Comparison of ENCODE assay signal across 8 cellular contexts in genomic region chr3:37993811-37994638, GRCh38. TPM values are rescaled to one million over a fixed set of nuclear protein-coding genes. Genes with fewer than 3 reads are reported as not detected.
DNase-seq lines count a peak whose midpoint lies in the region; ATAC-seq, FAIRE-seq and TF ChIP-seq lines count a peak whose summit lies in the region.

No MANE protein-coding gene starts in this region.

- H3K9ac ChIP-seq in GM12878 (ENCODE audit: control insufficient read depth, insufficient read depth, low read length), result peak overlapping the region; percentile 75

- TF ChIP-seq RAD21 in GM12878 (IDR thresholded peaks at IDR 0.05; ENCODE audit: insufficient read depth, low read depth, low read length), result no peak

- WGBS in GM12878 (ENCODE audit: insufficient coverage, insufficient replicate concordance, low lambda C conversion rate, missing lambda C conversion rate), result 5% methylated on average over 49 of the region's 49 CpGs
- WGBS in small intestine, 3 donors, result 1 to 4% (median 3%) methylated on average over 48 to 49 of the region's 49 CpGs

- peak overlapping the region; percentile 66 for H3K27ac ChIP-seq in GM12878 (ENCODE audit: control insufficient read depth, insufficient read depth)
- peak overlapping the region; percentile 88 to 96 for H3K27ac ChIP-seq in small intestine (ENCODE audit: low read depth in 1 of 2, low read length in 1 of 2)

- RAD21 ChIA-PET in GM12878 (lab: Charles Lee; ENCODE audit: unreplicated experiment), result no interaction called here

- H3K4me2 ChIP-seq in GM12878 (ENCODE audit: control insufficient read depth, insufficient read depth), result peak overlapping the region; percentile 73

- POLR2A ChIA-PET in GM12878 (lab: Charles Lee), result interaction anchor here (0.6 kb wide), 1 partner anchor 18 kb away, joined by 4 read pairs; no protein-coding TSS in a partner anchor

- H3K9me3 ChIP-seq in GM12878 (replicated peaks; ENCODE audit: control insufficient read depth, insufficient read depth, low read length) (no peaks in the 10 kb centered on the region), iPS-18c (ENCODE audit: control insufficient read depth, insufficient read depth, low read length) (no peaks in the 10 kb centered on the region), small intestine (ENCODE audit: control insufficient read depth, low read depth) (no peaks in the 10 kb centered on the region)

- DNase-seq in AML-193 (lab: John Stamatoyannopoulos, UW) (peak; percentile 89 to 90), GM19240 (ENCODE audit: insufficient read length, low spot score) (peak; percentile 57), T-helper 22 cell (ENCODE audit: low read depth) (peak; percentile 39), GM12878 (ENCODE audit: low read depth, low spot score) (no peak), small intestine (peak; percentile 75), OCI-M2 (lab: John Stamatoyannopoulos, UW; ENCODE audit: unreplicated experiment) (no peak)

- BruUV-seq in GM12878 (replicated peaks; lab: Mats Ljungman, UMichigan), result TSS peak; percentile 82

- intact Hi-C loops in GM12878 (cut with micrococcal nuclease; ENCODE audit: unreplicated experiment), result no loop called here

- ATAC-seq in HG03457 (IDR thresholded peaks at IDR 0.05; ENCODE audit: unreplicated experiment) (peak; percentile 49), GM12878 (peak; percentile 72)

- in situ Hi-C loops in GM12878 (cut with MboI), result no loop called here

- H3K4me1 ChIP-seq in GM12878 (ENCODE audit: control insufficient read depth, insufficient read depth, low read length) (peaks cover 17% of the 10 kb centered on the region), small intestine (ENCODE audit: control insufficient read depth in 2 of 2, insufficient read depth in 1 of 2, low read depth in 1 of 2, low read length in 1 of 2) (peaks cover 8 to 10% of the 10 kb centered on the region in 2 donors)

- H3K36me3 ChIP-seq in GM12878 (ENCODE audit: control insufficient read depth in 2 of 2, insufficient read depth in 2 of 2, low read length in 1 of 2) (no peaks in the 10 kb centered on the region; a peak in 1 of 4 replicates), small intestine (ENCODE audit: control insufficient read depth in 2 of 2, insufficient read depth in 2 of 2, low read length in 2 of 2) (peaks cover 0 to 7% of the 10 kb centered on the region in 2 donors)

- H3K79me2 ChIP-seq in GM12878 (ENCODE audit: control insufficient read depth, insufficient read depth, low read length), result no peaks in the 10 kb centered on the region; the same call in 1 of the 2 replicates

- peak overlapping the region; percentile 65 for H3K4me3 ChIP-seq in GM12878
- peak overlapping the region; percentile 69 for H3K4me3 ChIP-seq in iPS-18c (ENCODE audit: insufficient read depth, low read depth, low read length)
- H3K4me3 ChIP-seq in small intestine (ENCODE audit: low read depth in 1 of 2, low read length in 2 of 2), result peak overlapping the region; percentile 51 to 52

- peak; percentile 99 for TF ChIP-seq POLR2A in GM12878 (IDR thresholded peaks at IDR 0.05; ENCODE audit: low read depth, low read length)

- TF ChIP-seq CTCF in GM12878 (IDR thresholded peaks at IDR 0.05 in 2 of 3, conservative IDR thresholded peaks at IDR 0.05 in 1 of 3; ENCODE audit: control insufficient read depth in 2 of 3, extremely low read depth in 1 of 3, insufficient read depth in 1 of 3, low read depth in 3 of 3, low read length in 3 of 3), result no peak

- H2AFZ ChIP-seq in GM12878 (ENCODE audit: control insufficient read depth, low read depth, low read length), result peak overlapping the region; percentile 84

- TF ChIP-seq EP300 in GM12878 (IDR thresholded peaks at IDR 0.05; ENCODE audit: borderline replicate concordance in 1 of 2, control insufficient read depth in 1 of 2, low read depth in 2 of 2, low read length in 2 of 2), result 0 out of 4 replicates have a peak, but pooled peaks of 1 of the 2 experiments have one; percentile 34

- no peaks in the 10 kb centered on the region for H4K20me1 ChIP-seq in GM12878 (ENCODE audit: control insufficient read depth, insufficient read depth)

- peak; percentile 49 for FAIRE-seq in GM12878 (lab: Jason Lieb, UNC)
- FAIRE-seq in small intestine (lab: Jason Lieb, UNC), result no peak

- H3K27me3 ChIP-seq in GM12878 (replicated peaks in 1 of 2; ENCODE audit: control insufficient read depth in 2 of 2, insufficient read depth in 2 of 2, low read length in 1 of 2), result no peaks in the 10 kb centered on the region
- no peaks in the 10 kb centered on the region for H3K27me3 ChIP-seq in small intestine (ENCODE audit: control insufficient read depth in 2 of 2, insufficient read depth in 2 of 2, low read length in 2 of 2)

- CTCF ChIA-PET in GM12878 (lab: Yijun Ruan, JAX), result interaction anchor here (1.0 to 1.6 kb wide), 2 partner anchors 22 to 486 kb away, joined by 3 to 4 read pairs; no protein-coding TSS in a partner anchor

- SMC1A ChIA-PET in GM12878 (lab: Charles Lee; ENCODE audit: uncharacterized antibody, unreplicated experiment), result interaction anchor here (1.0 kb wide), 1 partner anchor 19 kb away, joined by 3 read pairs; no protein-coding TSS in a partner anchor

TF ChIP-seq in GM12878, 131 proteins besides CTCF, POLR2A, EP300 and RAD21 (continues in another document):
- TF ChIP-seq SIX5 (IDR thresholded peaks at IDR 0.05; ENCODE audit: low read depth, low read length, severe bottlenecking) (no peak), STAT1 (conservative IDR thresholded peaks at IDR 0.05) (0 out of 2 replicates have a peak, but pooled peaks have one; percentile 22), KDM1A (IDR thresholded peaks at IDR 0.05; ENCODE audit: borderline replicate concordance) (no peak), CHD4 (IDR thresholded peaks at IDR 0.05) (no peak), ZNF622 (IDR thresholded peaks at IDR 0.05) (no peak)

RNA-seq across cellular contexts. Expression of gene VILL, which starts 3.4 kb away (rescaled TPM):
- 18.9 TPM in 2 replicates for total RNA-seq in GM12878 (2013; cell fraction: nucleolus; rRNA removed)
- total RNA-seq in GM12878 (2014; rRNA removed), result 3.4 and 3.9 TPM in 2 replicates
- total RNA-seq in GM12878 (2014; rRNA removed; fragmentation: Illumina TruSeq; extraction: Trizol), result 1.3 and 1.9 TPM in 2 replicates
- 3.7 and 4.1 TPM in 2 replicates for total RNA-seq in GM12878 (2021)
- polyA plus RNA-seq in GM12878 (2011; ENCODE audit: low read depth), result 3.8 TPM
- 3.1 and 5.4 TPM in 2 replicates for polyA plus RNA-seq in GM12878 (2011; rRNA removed)
- 7.7 and 8.5 TPM in 2 replicates for polyA plus RNA-seq in GM12878 (2011; cell fraction: cytosol; rRNA removed)
- polyA plus RNA-seq in GM12878 (2011; cell fraction: nucleus; rRNA removed), result 44.3 and 44.4 TPM in 2 replicates
- polyA plus RNA-seq in GM12878 (2012), result 5.6 and 5.9 TPM in 2 replicates
- polyA plus RNA-seq in GM12878 (2014; fragmentation: Illumina TruSeq; extraction: Trizol), result 0.41 and 1.4 TPM in 2 replicates
- polyA plus RNA-seq in GM12878 (2014; fragmentation: Nextera tagmentation; extraction: Ambion mirVana), result under 1 TPM in 1 of 2 experiments, not detected in 1; 0.15 TPM
- polyA plus RNA-seq in GM12878 (2014; rRNA removed), result 4.2 and 4.3 TPM in 2 replicates
- 1 to 10 TPM; 2.1 TPM for polyA plus RNA-seq in GM12878 (2016; fragmentation: Nextera tagmentation; extraction: Ambion mirVana)
- 7.5 and 18.4 TPM in 2 replicates for polyA minus RNA-seq in GM12878 (2011; rRNA and poly(A)+ RNA removed)
- polyA minus RNA-seq in GM12878 (2011; cell fraction: cytosol; rRNA and poly(A)+ RNA removed), result 2.8 and 3.2 TPM in 2 replicates
- 14.3 and 19.2 TPM in 2 replicates for polyA minus RNA-seq in GM12878 (2011; cell fraction: nucleus; rRNA and poly(A)+ RNA removed)
- 100 to 1,000 TPM in 2 of 3 donors, 10 to 100 TPM in 1; 57.6 to 266 (median 191) TPM for polyA plus RNA-seq in small intestine

RNA-seq across cellular contexts. Expression of gene PLCD1, which starts 35.4 kb away (rescaled TPM):
- 3.8 and 5.4 TPM in 2 replicates for total RNA-seq in GM12878 (2013; cell fraction: nucleolus; rRNA removed)
- total RNA-seq in GM12878 (2014; rRNA removed) (0.73 and 1.2 TPM in 2 replicates), GM12878 (2014; rRNA removed; fragmentation: Illumina TruSeq; extraction: Trizol) (0.55 and 0.89 TPM in 2 replicates), GM12878 (2021) (1.6 and 2.4 TPM in 2 replicates)
- 5.4 TPM for polyA plus RNA-seq in GM12878 (2011; ENCODE audit: low read depth)
- polyA plus RNA-seq in GM12878 (2011; rRNA removed) (1.8 and 3.5 TPM in 2 replicates), GM12878 (2014; fragmentation: Illumina TruSeq; extraction: Trizol) (0.32 and 1.0 TPM in 2 replicates), GM12878 (2014; fragmentation: Nextera tagmentation; extraction: Ambion mirVana) (under 1 TPM in 1 of 2 experiments, not detected in 1; 0.20 TPM), GM12878 (2014; rRNA removed) (1.5 and 3.9 TPM in 2 replicates), GM12878 (2016; fragmentation: Nextera tagmentation; extraction: Ambion mirVana) (1 to 10 TPM; 1.2 to 2.0 TPM), small intestine (10 to 100 TPM in 1 of 3 donors, 1 to 10 TPM in 2; 7.8 to 16.3 (median 8.8) TPM)
- 3.6 and 4.2 TPM in 2 replicates for polyA plus RNA-seq in GM12878 (2011; cell fraction: cytosol; rRNA removed)
- polyA plus RNA-seq in GM12878 (2011; cell fraction: nucleus; rRNA removed), result 12.2 and 13.7 TPM in 2 replicates
- polyA plus RNA-seq in GM12878 (2012), result 3.9 and 5.8 TPM in 2 replicates
- 4.3 and 4.8 TPM in 2 replicates for polyA minus RNA-seq in GM12878 (2011; rRNA and poly(A)+ RNA removed)
- polyA minus RNA-seq in GM12878 (2011; cell fraction: cytosol; rRNA and poly(A)+ RNA removed), result 3.6 and 4.5 TPM in 2 replicates
- polyA minus RNA-seq in GM12878 (2011; cell fraction: nucleus; rRNA and poly(A)+ RNA removed), result 3.1 and 6.9 TPM in 2 replicates

RNA-seq across cellular contexts. Expression of gene DLEC1, which starts 45.0 kb away (rescaled TPM):
- total RNA-seq in GM12878 (2013; cell fraction: nucleolus; rRNA removed), result 1.2 and 4.2 TPM in 2 replicates
- total RNA-seq in GM12878 (2014; rRNA removed) (not detected in 2 replicates), GM12878 (2014; rRNA removed; fragmentation: Illumina TruSeq; extraction: Trizol) (0.04 TPM in 1 of 2 replicates, not detected in the other), GM12878 (2021) (0.08 TPM in 2 replicates)
- 0.05 TPM for polyA plus RNA-seq in GM12878 (2011; ENCODE audit: low read depth)
- polyA plus RNA-seq in GM12878 (2011; rRNA removed) (0.03 and 0.05 TPM in 2 replicates), GM12878 (2014; fragmentation: Illumina TruSeq; extraction: Trizol) (not detected in 2 replicates), GM12878 (2014; fragmentation: Nextera tagmentation; extraction: Ambion mirVana) (under 1 TPM; 0.07 to 0.14 TPM), GM12878 (2014; rRNA removed) (0.03 and 0.04 TPM in 2 replicates), GM12878 (2016; fragmentation: Nextera tagmentation; extraction: Ambion mirVana) (under 1 TPM in 1 of 2 experiments, not detected in 1; 0.29 TPM), small intestine (under 1 TPM; 0.19 to 0.89 (median 0.81) TPM)
- polyA plus RNA-seq in GM12878 (2011; cell fraction: cytosol; rRNA removed), result 0.02 and 0.03 TPM in 2 replicates
- 0.35 and 0.81 TPM in 2 replicates for polyA plus RNA-seq in GM12878 (2011; cell fraction: nucleus; rRNA removed)
- 0.07 and 0.50 TPM in 2 replicates for polyA plus RNA-seq in GM12878 (2012)
- polyA minus RNA-seq in GM12878 (2011; rRNA and poly(A)+ RNA removed), result 0.07 and 0.21 TPM in 2 replicates
- polyA minus RNA-seq in GM12878 (2011; cell fraction: cytosol; rRNA and poly(A)+ RNA removed), result not detected in 2 replicates
- polyA minus RNA-seq in GM12878 (2011; cell fraction: nucleus; rRNA and poly(A)+ RNA removed), result 0.10 and 3.7 TPM in 2 replicates

Comparison
In these comparisons a context has a peak if more than half of its experiments do, and no peak if none do; other contexts are left out.
1. DNase-seq: peak in AML-193 (2 of 2), GM19240 (single experiment), T-helper 22 cell (single experiment) and small intestine (single experiment); none in GM12878 (single experiment) and OCI-M2 (single experiment).
2. Peak in every context shown above with its lines, with median percentiles within 50 percentile points of each other: H3K4me3 ChIP-seq.